ENCODE assay signal across 1 cellular context in genomic region chr1:2174348-2175054, GRCh38.
TF ChIP-seq lines count a peak whose summit lies in the region.

No MANE protein-coding gene starts in this region.

TF ChIP-seq in endothelial cell of umbilical vein, 7 proteins besides CTCF, POLR2A, EP300 and RAD21 (continued from another document):
- TF ChIP-seq EZH2 (IDR thresholded peaks at IDR 0.05; ENCODE audit: borderline replicate concordance, low read depth, low read length, severe bottlenecking) = no peak
